In the genomic region with DNA sequence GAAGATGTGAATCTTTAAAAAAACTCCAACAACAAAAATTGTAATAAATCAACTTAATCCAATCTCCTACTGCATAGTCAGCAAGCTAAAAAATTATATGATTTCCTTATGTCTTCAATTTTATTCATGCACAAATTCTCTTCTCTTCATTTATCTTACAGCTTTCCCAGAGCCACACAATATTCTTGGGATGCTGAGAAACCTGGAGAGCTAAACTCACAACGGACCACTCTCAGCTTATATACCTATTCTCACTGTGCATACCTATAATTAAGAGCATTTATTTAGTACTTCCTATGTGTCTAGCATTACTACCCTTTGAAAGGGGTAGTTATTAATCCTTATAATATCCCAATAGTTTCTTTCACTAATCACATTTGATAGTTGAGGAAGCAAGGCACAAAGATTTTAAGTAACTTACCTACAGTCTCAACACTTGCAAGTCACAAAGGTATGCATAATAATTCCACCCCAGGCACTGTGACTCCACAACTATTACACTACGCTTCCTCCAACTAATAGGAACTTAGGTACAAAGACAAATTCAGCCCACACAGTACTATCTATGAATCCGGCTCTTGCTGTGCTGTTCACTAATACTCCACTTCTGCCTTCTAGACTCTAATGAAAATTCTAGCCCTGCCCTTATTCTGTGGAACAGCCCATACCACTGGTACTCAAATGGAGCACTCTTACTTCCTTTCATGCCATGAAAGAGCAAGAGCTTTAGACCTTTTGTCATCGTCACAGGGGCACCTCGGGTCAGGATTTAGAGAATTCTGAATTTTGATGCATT, we compare ENCODE assay signal across 1 cellular context.
TF ChIP-seq lines count a peak whose summit lies in the region.

No MANE protein-coding gene starts in this region.

TF ChIP-seq in K562, 482 proteins besides CTCF, POLR2A, EP300 and RAD21 (continued from another document):
- TF ChIP-seq ZNF318 (IDR thresholded peaks at IDR 0.05; ENCODE audit: borderline replicate concordance in 1 of 2, low read depth in 1 of 2) (peak in 1 of 2 experiments; percentile 98; a peak in 1 of 4 replicates), SIN3B (IDR thresholded peaks at IDR 0.05; ENCODE audit: low read depth) (no peak), HNRNPLL (IDR thresholded peaks at IDR 0.05; ENCODE audit: low read depth, low read length, poor library complexity, severe bottlenecking) (peak; percentile 70), ZNF445 (CRISPR knock-in tag; IDR thresholded peaks at IDR 0.05; ENCODE audit: low read depth) (0 out of 2 replicates have a peak, but pooled peaks have one; percentile 10), SMARCE1 (IDR thresholded peaks at IDR 0.05) (peak; percentile 54; the same call in 1 of the 2 replicates), ATF7 (IDR thresholded peaks at IDR 0.05) (peak; percentile 36), ZNF354B (CRISPR knock-in tag; IDR thresholded peaks at IDR 0.05) (peak; percentile 10; the same call in 1 of the 2 replicates), OTX1 (CRISPR knock-in tag; IDR thresholded peaks at IDR 0.05) (0 out of 2 replicates have a peak, but pooled peaks have one; percentile 69), RB1 (IDR thresholded peaks at IDR 0.05; ENCODE audit: low read depth) (no peak), ZBED1 (IDR thresholded peaks at IDR 0.05) (no peak), SP1 (CRISPR knock-in tag; IDR thresholded peaks at IDR 0.05) (no peak), MYBL2 (IDR thresholded peaks at IDR 0.05; ENCODE audit: low read depth) (no peak), MYBL2 (CRISPR knock-in tag; IDR thresholded peaks at IDR 0.05; ENCODE audit: borderline replicate concordance) (no peak), PML (IDR thresholded peaks at IDR 0.05; ENCODE audit: low read length) (0 out of 2 replicates have a peak, but pooled peaks have one; percentile 34), NUFIP1 (IDR thresholded peaks at IDR 0.05; ENCODE audit: partially characterized antibody) (peak; percentile 62), AFF1 (IDR thresholded peaks at IDR 0.05; ENCODE audit: low read depth in 1 of 2, partially characterized antibody in 2 of 2) (peak in 1 of 2 experiments; percentile 69), MBD2 (IDR thresholded peaks at IDR 0.05; ENCODE audit: borderline replicate concordance, low read depth) (0 out of 2 replicates have a peak, but pooled peaks have one; percentile 20), DACH1 (IDR thresholded peaks at IDR 0.05; ENCODE audit: partially characterized antibody) (peak; percentile 52), HNRNPH1 (optimal IDR thresholded peaks at IDR 0.05; ENCODE audit: low read depth, low read length) (no peak), FOXO4 (CRISPR knock-in tag; IDR thresholded peaks at IDR 0.05) (no peak), TBP (optimal IDR thresholded peaks at IDR 0.05; ENCODE audit: low read depth, low read length) (no peak), NFATC3 (IDR thresholded peaks at IDR 0.05) (peak; percentile 23; the same call in 1 of the 2 replicates), HDAC3 (IDR thresholded peaks at IDR 0.05; ENCODE audit: borderline replicate concordance, partially characterized antibody) (peak; percentile 11), KHSRP (IDR thresholded peaks at IDR 0.05) (peak; percentile 28; the same call in 1 of the 2 replicates), CREB1 (IDR thresholded peaks at IDR 0.05) (no peak), CREB1 (CRISPR knock-in tag; IDR thresholded peaks at IDR 0.05) (no peak), RBBP5 (IDR thresholded peaks at IDR 0.05; ENCODE audit: borderline replicate concordance, insufficient read depth, low read length, poor library complexity, severe bottlenecking) (no peak), MEF2A (IDR thresholded peaks at IDR 0.05; ENCODE audit: control insufficient read depth, low read depth, low read length) (no peak), HMG20A (CRISPR knock-in tag; conservative IDR thresholded peaks at IDR 0.05) (no peak), MYC (IDR thresholded peaks at IDR 0.05; ENCODE audit: low read depth, low read length) (no peak), MYC (CRISPR knock-in tag; IDR thresholded peaks at IDR 0.05; ENCODE audit: borderline replicate concordance, low read depth) (peak; percentile 54; the same call in 1 of the 2 replicates), CAMTA2 (CRISPR knock-in tag; conservative IDR thresholded peaks at IDR 0.05) (no peak), SMARCA4 (IDR thresholded peaks at IDR 0.05) (peak; percentile 23; the same call in 1 of the 2 replicates), CREB3L1 (IDR thresholded peaks at IDR 0.05; ENCODE audit: borderline replicate concordance, low read depth) (0 out of 2 replicates have a peak, but pooled peaks have one; percentile 18), GABPB2 (CRISPR knock-in tag; conservative IDR thresholded peaks at IDR 0.05) (0 out of 2 replicates have a peak, but pooled peaks have one; percentile 9), ZNF668 (CRISPR knock-in tag; IDR thresholded peaks at IDR 0.05) (0 out of 2 replicates have a peak, but pooled peaks have one; percentile 28)
- TF ChIP-seq, protein P1, sequence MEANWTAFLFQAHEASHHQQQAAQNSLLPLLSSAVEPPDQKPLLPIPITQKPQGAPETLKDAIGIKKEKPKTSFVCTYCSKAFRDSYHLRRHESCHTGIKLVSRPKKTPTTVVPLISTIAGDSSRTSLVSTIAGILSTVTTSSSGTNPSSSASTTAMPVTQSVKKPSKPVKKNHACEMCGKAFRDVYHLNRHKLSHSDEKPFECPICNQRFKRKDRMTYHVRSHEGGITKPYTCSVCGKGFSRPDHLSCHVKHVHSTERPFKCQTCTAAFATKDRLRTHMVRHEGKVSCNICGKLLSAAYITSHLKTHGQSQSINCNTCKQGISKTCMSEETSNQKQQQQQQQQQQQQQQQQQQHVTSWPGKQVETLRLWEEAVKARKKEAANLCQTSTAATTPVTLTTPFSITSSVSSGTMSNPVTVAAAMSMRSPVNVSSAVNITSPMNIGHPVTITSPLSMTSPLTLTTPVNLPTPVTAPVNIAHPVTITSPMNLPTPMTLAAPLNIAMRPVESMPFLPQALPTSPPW (CRISPR knock-in tag; IDR thresholded peaks at IDR 0.05): 0 out of 2 replicates have a peak, but pooled peaks have one; percentile 1
- TF ChIP-seq, protein P2, sequence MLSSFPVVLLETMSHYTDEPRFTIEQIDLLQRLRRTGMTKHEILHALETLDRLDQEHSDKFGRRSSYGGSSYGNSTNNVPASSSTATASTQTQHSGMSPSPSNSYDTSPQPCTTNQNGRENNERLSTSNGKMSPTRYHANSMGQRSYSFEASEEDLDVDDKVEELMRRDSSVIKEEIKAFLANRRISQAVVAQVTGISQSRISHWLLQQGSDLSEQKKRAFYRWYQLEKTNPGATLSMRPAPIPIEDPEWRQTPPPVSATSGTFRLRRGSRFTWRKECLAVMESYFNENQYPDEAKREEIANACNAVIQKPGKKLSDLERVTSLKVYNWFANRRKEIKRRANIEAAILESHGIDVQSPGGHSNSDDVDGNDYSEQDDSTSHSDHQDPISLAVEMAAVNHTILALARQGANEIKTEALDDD (IDR thresholded peaks at IDR 0.05): peak; percentile 29; the same call in 1 of the 2 replicates
